Comparison of ENCODE assay signal across 9 cellular contexts in the genomic region with DNA sequence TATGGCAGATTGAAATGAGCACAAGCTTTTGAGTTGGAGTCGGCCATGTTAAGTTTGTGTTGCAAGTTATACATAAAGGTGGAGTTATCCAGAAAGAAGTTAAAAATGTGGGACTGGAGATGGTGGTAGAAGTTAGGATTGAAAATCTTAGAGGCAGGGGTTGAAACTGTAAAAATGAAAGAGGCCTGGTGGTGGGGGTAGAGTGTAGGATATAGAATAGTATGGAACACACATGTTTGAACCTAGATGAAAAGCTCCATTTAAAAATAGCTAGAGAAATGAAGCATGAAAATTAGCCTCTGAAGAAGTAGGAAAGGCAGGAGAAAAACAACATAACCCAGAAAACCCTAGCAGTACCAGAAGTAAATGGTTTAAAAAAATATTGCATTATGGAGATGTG.
A peak's percentile ranks its signal among the peaks of the same experiment; 100 is the strongest.
DNase-seq lines count a peak whose midpoint lies in the region; TF ChIP-seq lines count a peak whose summit lies in the region.
"Had no signal": no experiment of that assay in that cellular context is flagged by ENCODE, and none has a peak within 500 bp of the region (broad histone marks: within the 10 kb centered on the region; RNA-seq: fewer than 3 reads in every experiment).

No MANE protein-coding gene starts in this region.

- H3K4me1 ChIP-seq in MM.1S (ENCODE audit: low read length), result 0 out of 2 replicates have a peak, but pooled peaks cover 3% of the 10 kb centered on the region
- no peaks in the 10 kb centered on the region for H3K4me1 ChIP-seq in parathyroid adenoma

- no peaks in the 10 kb centered on the region for H4K20me1 ChIP-seq in MM.1S (ENCODE audit: insufficient read depth, low read length)

- H3K9me3 ChIP-seq in MM.1S (replicated peaks; ENCODE audit: insufficient read depth, low read length), result no peaks in the 10 kb centered on the region
- no peaks in the 10 kb centered on the region for H3K9me3 ChIP-seq in parathyroid adenoma (ENCODE audit: control insufficient read depth, low read length)

- H3K27ac ChIP-seq in MM.1S (ENCODE audit: low read length), result no peak overlapping the region
- H3K27ac ChIP-seq in parathyroid adenoma, result no peak overlapping the region

- H3K27me3 ChIP-seq in MM.1S (replicated peaks; ENCODE audit: insufficient read depth, low read length) (no peaks in the 10 kb centered on the region), parathyroid adenoma (ENCODE audit: control insufficient read depth, insufficient read depth, low read length) (no peaks in the 10 kb centered on the region)

- no peak overlapping the region for H2AFZ ChIP-seq in MM.1S (ENCODE audit: low read length)
- H2AFZ ChIP-seq in parathyroid adenoma, result no peak overlapping the region

- no peak overlapping the region for H3K9ac ChIP-seq in MM.1S (ENCODE audit: low read length)
- H3K9ac ChIP-seq in parathyroid adenoma, result no peak overlapping the region

- H3K4me3 ChIP-seq in MM.1S (ENCODE audit: low read length) (no peak overlapping the region), choroid plexus epithelial cell (ENCODE audit: low read depth, low read length) (no peak overlapping the region), parathyroid adenoma (ENCODE audit: low read depth, low read length) (peak overlapping the region; percentile 35)

- no peaks in the 10 kb centered on the region for H3K36me3 ChIP-seq in MM.1S (replicated peaks; ENCODE audit: insufficient read depth, low read length)
- no peaks in the 10 kb centered on the region for H3K36me3 ChIP-seq in parathyroid adenoma (ENCODE audit: control insufficient read depth, insufficient read depth, low read length)

- H3F3A ChIP-seq in MM.1S (ENCODE audit: insufficient read depth, low read length), result no peaks in the 10 kb centered on the region

- DNase-seq in DMS53 (lab: John Stamatoyannopoulos, UW) (peak; percentile 43), DMS53 treated with DMSO at 0.1 percent for 48 hours (lab: John Stamatoyannopoulos, UW; ENCODE audit: unreplicated experiment) (no peak), MM.1S (peak; percentile 39), choroid plexus epithelial cell (ENCODE audit: low read depth) (peak; percentile 68), cerebellar cortex (ENCODE audit: low spot score) (no peak), RPMI8226 (no peak), middle frontal gyrus (ENCODE audit: extremely low spot score, low spot score) (no peak)
- DNase-seq: stimulated activated CD4-positive, alpha-beta T cell treated with anti-CD3 and anti-CD28 coated beads, Interleukin-4, amount 100 ng/mL, for 24 hours had no signal

- no peaks in the 10 kb centered on the region for H3K9me2 ChIP-seq in MM.1S (replicated peaks; ENCODE audit: insufficient read depth, low read length)

- H3K79me2 ChIP-seq in MM.1S (ENCODE audit: low read length) (no peaks in the 10 kb centered on the region), parathyroid adenoma (no peaks in the 10 kb centered on the region)

- H3K4me2 ChIP-seq in MM.1S (ENCODE audit: low read depth, low read length) (no peak overlapping the region), parathyroid adenoma (ENCODE audit: low read length) (no peak overlapping the region)

- peak; percentile 49 for TF ChIP-seq CTCF in MM.1S (IDR thresholded peaks at IDR 0.05; ENCODE audit: low read length)
- TF ChIP-seq CTCF in choroid plexus epithelial cell (conservative IDR thresholded peaks at IDR 0.05; ENCODE audit: low read depth, low read length), result peak; percentile 54
- TF ChIP-seq CTCF in parathyroid adenoma (IDR thresholded peaks at IDR 0.05), result peak; percentile 25

Comparison
In these comparisons a context has a peak if more than half of its experiments do, and no peak if none do; other contexts are left out.
1. DNase-seq: peak in DMS53 (single experiment), MM.1S (single experiment) and choroid plexus epithelial cell (single experiment); none in DMS53 treated with DMSO at 0.1 percent for 48 hours (single experiment), cerebellar cortex (single experiment), RPMI8226 (single experiment) and middle frontal gyrus (single experiment).
2. Peak in every context shown above with its lines, with median percentiles within 50 percentile points of each other: CTCF ChIP-seq.